8 cellular contexts compared by ENCODE assay signal in genomic region chr1:185439727-185440415, GRCh38.
DNase-seq lines count a peak whose midpoint lies in the region; ATAC-seq, FAIRE-seq and TF ChIP-seq lines count a peak whose summit lies in the region.

No MANE protein-coding gene starts in this region.

- no peaks in the 10 kb centered on the region for H3K9me3 Mint-ChIP-seq in stimulated activated naive B cell treated with anti-CD40 and anti-IgM and Interleukin-4, amounts not matched to agents 10 μg/mL and 1 μg/mL and 100 μg/mL, for 72 hours

- no peak overlapping the region for H3K4me3 Mint-ChIP-seq in stimulated activated naive B cell treated with anti-CD40 and anti-IgM and Interleukin-4, amounts not matched to agents 10 μg/mL and 1 μg/mL and 100 μg/mL, for 72 hours

- H3K4me3 ChIP-seq in RWPE2 (ENCODE audit: severe bottlenecking) (no peak overlapping the region), fibroblast of the aortic adventitia (ENCODE audit: low read depth, low read length) (no peak overlapping the region)

- H3K27me3 Mint-ChIP-seq in stimulated activated naive B cell treated with anti-CD40 and anti-IgM and Interleukin-4, amounts not matched to agents 10 μg/mL and 1 μg/mL and 100 μg/mL, for 72 hours: no peaks in the 10 kb centered on the region

- no peaks in the 10 kb centered on the region for H3K27me3 ChIP-seq in RWPE2 (ENCODE audit: insufficient read depth, poor library complexity, severe bottlenecking)

- no peak for TF ChIP-seq CTCF in RWPE2 (IDR thresholded peaks at IDR 0.05; ENCODE audit: poor library complexity, severe bottlenecking)
- no peak for TF ChIP-seq CTCF in fibroblast of the aortic adventitia (IDR thresholded peaks at IDR 0.05; ENCODE audit: insufficient read depth, low read length)
- no peak for TF ChIP-seq CTCF in D721Med (IDR thresholded peaks at IDR 0.05; ENCODE audit: insufficient read depth, missing control alignments)

- H3K36me3 Mint-ChIP-seq in stimulated activated naive B cell treated with anti-CD40 and anti-IgM and Interleukin-4, amounts not matched to agents 10 μg/mL and 1 μg/mL and 100 μg/mL, for 72 hours: no peaks in the 10 kb centered on the region

- ATAC-seq in HG02870 (IDR thresholded peaks at IDR 0.05; ENCODE audit: unreplicated experiment): peak; percentile 66
- ATAC-seq in RWPE2 (ENCODE audit: low read depth): peak; percentile 86
- peak; percentile 77 to 87 for ATAC-seq in stimulated activated naive B cell treated with anti-CD40 and anti-IgM and Interleukin-4, amounts not matched to agents 10 μg/mL and 1 μg/mL and 100 μg/mL, for 72 hours (replicated peaks)

- peaks cover 32% of the 10 kb centered on the region for H3K4me1 ChIP-seq in RWPE2 (ENCODE audit: insufficient read depth, poor library complexity, severe bottlenecking)

- H3K27ac Mint-ChIP-seq in stimulated activated naive B cell treated with anti-CD40 and anti-IgM and Interleukin-4, amounts not matched to agents 10 μg/mL and 1 μg/mL and 100 μg/mL, for 72 hours: no peak overlapping the region

- no peaks in the 10 kb centered on the region for H3K9me3 ChIP-seq in RWPE2 (ENCODE audit: severe bottlenecking)

- no peak for FAIRE-seq in D721Med (lab: Jason Lieb, UNC)

- peaks cover 0 to 1% of the 10 kb centered on the region in 2 donors for H3K4me1 Mint-ChIP-seq in stimulated activated naive B cell treated with anti-CD40 and anti-IgM and Interleukin-4, amounts not matched to agents 10 μg/mL and 1 μg/mL and 100 μg/mL, for 72 hours

- H3K36me3 ChIP-seq in RWPE2 (ENCODE audit: low read depth): no peaks in the 10 kb centered on the region

- H3K27ac ChIP-seq in RWPE2 (ENCODE audit: poor library complexity, severe bottlenecking): peak overlapping the region; percentile 76

- peak; percentile 13 for DNase-seq in stimulated activated naive CD4-positive, alpha-beta T cell treated with Interleukin-2 at 50 U/mL for 16 hours (lab: John Stamatoyannopoulos, UW)
- no peak for DNase-seq in stimulated activated naive CD4-positive, alpha-beta T cell (lab: John Stamatoyannopoulos, UW)
- DNase-seq in RWPE2 (ENCODE audit: low spot score): peak; percentile 83
- DNase-seq in fibroblast of the aortic adventitia (ENCODE audit: low read depth): peak; percentile 71
- no peak for DNase-seq in stimulated activated naive B cell treated with anti-CD40 and anti-IgM and Interleukin-4, amounts not matched to agents 10 μg/mL and 1 μg/mL and 100 μg/mL, for 72 hours
- DNase-seq in effector CD8-positive, alpha-beta T cell (lab: John Stamatoyannopoulos, UW): no peak
- DNase-seq in D721Med (ENCODE audit: insufficient read length, low spot score): no peak

Comparison
In these comparisons a context has a peak if more than half of its experiments do, and no peak if none do; other contexts are left out.
1. DNase-seq: peak in stimulated activated naive CD4-positive, alpha-beta T cell treated with Interleukin-2 at 50 U/mL for 16 hours (single experiment), RWPE2 (single experiment) and fibroblast of the aortic adventitia (single experiment); none in stimulated activated naive CD4-positive, alpha-beta T cell (0 of 6), stimulated activated naive B cell treated with anti-CD40 and anti-IgM and Interleukin-4, amounts not matched to agents 10 μg/mL and 1 μg/mL and 100 μg/mL, for 72 hours (single experiment), effector CD8-positive, alpha-beta T cell (single experiment) and D721Med (single experiment).
2. Peak in every context shown above with its lines, with median percentiles within 50 percentile points of each other: ATAC-seq.